In genomic region chr4:40526741-40527140, GRCh38 we compare ENCODE assay signal across 3 cellular contexts.
TF ChIP-seq lines count a peak whose summit lies in the region.

No MANE protein-coding gene starts in this region.

TF ChIP-seq in SK-N-SH, 30 proteins besides CTCF, POLR2A, EP300 and RAD21 (continues in another document):
- TF ChIP-seq NRF1 (IDR thresholded peaks at IDR 0.05; ENCODE audit: low read depth, low read length) (no peak), RFX5 (IDR thresholded peaks at IDR 0.05; ENCODE audit: low read length) (no peak), MXI1 (IDR thresholded peaks at IDR 0.05; ENCODE audit: low read depth, low read length) (no peak), USF2 (IDR thresholded peaks at IDR 0.05; ENCODE audit: borderline replicate concordance, low read depth, low read length) (no peak), NFIC (IDR thresholded peaks at IDR 0.05; ENCODE audit: borderline replicate concordance) (no peak), MEF2A (IDR thresholded peaks at IDR 0.05; ENCODE audit: borderline replicate concordance, low read depth) (no peak), YY1 (IDR thresholded peaks at IDR 0.05; ENCODE audit: low read depth) (no peak), FOSL2 (IDR thresholded peaks at IDR 0.05; ENCODE audit: borderline replicate concordance, low read depth) (no peak), GABPA (IDR thresholded peaks at IDR 0.05; ENCODE audit: low read depth) (no peak), TAF1 (IDR thresholded peaks at IDR 0.05; ENCODE audit: borderline replicate concordance, low read depth, low read length) (no peak), EZH2phosphoT487 (IDR thresholded peaks at IDR 0.05; ENCODE audit: borderline replicate concordance, low read depth) (no peak), JUND (IDR thresholded peaks at IDR 0.05) (no peak), RXRA (IDR thresholded peaks at IDR 0.05; ENCODE audit: borderline replicate concordance, low read depth) (no peak), TEAD4 (IDR thresholded peaks at IDR 0.05; ENCODE audit: borderline replicate concordance, insufficient read depth) (no peak), FOXJ3 (CRISPR knock-in tag; IDR thresholded peaks at IDR 0.05) (no peak), TCF12 (IDR thresholded peaks at IDR 0.05) (no peak)
- TF ChIP-seq, protein P1, sequence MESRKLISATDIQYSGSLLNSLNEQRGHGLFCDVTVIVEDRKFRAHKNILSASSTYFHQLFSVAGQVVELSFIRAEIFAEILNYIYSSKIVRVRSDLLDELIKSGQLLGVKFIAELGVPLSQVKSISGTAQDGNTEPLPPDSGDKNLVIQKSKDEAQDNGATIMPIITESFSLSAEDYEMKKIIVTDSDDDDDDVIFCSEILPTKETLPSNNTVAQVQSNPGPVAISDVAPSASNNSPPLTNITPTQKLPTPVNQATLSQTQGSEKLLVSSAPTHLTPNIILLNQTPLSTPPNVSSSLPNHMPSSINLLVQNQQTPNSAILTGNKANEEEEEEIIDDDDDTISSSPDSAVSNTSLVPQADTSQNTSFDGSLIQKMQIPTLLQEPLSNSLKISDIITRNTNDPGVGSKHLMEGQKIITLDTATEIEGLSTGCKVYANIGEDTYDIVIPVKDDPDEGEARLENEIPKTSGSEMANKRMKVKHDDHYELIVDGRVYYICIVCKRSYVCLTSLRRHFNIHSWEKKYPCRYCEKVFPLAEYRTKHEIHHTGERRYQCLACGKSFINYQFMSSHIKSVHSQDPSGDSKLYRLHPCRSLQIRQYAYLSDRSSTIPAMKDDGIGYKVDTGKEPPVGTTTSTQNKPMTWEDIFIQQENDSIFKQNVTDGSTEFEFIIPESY (IDR thresholded peaks at IDR 0.05; ENCODE audit: borderline replicate concordance, low read depth), result no peak
- TF ChIP-seq, protein P2, sequence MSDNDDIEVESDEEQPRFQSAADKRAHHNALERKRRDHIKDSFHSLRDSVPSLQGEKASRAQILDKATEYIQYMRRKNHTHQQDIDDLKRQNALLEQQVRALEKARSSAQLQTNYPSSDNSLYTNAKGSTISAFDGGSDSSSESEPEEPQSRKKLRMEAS (IDR thresholded peaks at IDR 0.05; ENCODE audit: low read depth), result no peak

TF ChIP-seq in SK-N-SH treated with all-trans-retinoic acid at 6 μM for 48 hours, 23 proteins besides CTCF, POLR2A, EP300 and RAD21:
- TF ChIP-seq ARNTL (CRISPR knock-in tag; IDR thresholded peaks at IDR 0.05; ENCODE audit: borderline replicate concordance, low read depth) (no peak), POU6F1 (CRISPR knock-in tag; IDR thresholded peaks at IDR 0.05; ENCODE audit: borderline replicate concordance, low read depth) (no peak), GLIS3 (CRISPR knock-in tag; IDR thresholded peaks at IDR 0.05) (no peak), ZNF565 (CRISPR knock-in tag; conservative IDR thresholded peaks at IDR 0.05; ENCODE audit: low read depth) (no peak), TOX (CRISPR knock-in tag; IDR thresholded peaks at IDR 0.05; ENCODE audit: borderline replicate concordance) (no peak), ZNF70 (CRISPR knock-in tag; IDR thresholded peaks at IDR 0.05) (no peak)
- TF ChIP-seq, protein P3, sequence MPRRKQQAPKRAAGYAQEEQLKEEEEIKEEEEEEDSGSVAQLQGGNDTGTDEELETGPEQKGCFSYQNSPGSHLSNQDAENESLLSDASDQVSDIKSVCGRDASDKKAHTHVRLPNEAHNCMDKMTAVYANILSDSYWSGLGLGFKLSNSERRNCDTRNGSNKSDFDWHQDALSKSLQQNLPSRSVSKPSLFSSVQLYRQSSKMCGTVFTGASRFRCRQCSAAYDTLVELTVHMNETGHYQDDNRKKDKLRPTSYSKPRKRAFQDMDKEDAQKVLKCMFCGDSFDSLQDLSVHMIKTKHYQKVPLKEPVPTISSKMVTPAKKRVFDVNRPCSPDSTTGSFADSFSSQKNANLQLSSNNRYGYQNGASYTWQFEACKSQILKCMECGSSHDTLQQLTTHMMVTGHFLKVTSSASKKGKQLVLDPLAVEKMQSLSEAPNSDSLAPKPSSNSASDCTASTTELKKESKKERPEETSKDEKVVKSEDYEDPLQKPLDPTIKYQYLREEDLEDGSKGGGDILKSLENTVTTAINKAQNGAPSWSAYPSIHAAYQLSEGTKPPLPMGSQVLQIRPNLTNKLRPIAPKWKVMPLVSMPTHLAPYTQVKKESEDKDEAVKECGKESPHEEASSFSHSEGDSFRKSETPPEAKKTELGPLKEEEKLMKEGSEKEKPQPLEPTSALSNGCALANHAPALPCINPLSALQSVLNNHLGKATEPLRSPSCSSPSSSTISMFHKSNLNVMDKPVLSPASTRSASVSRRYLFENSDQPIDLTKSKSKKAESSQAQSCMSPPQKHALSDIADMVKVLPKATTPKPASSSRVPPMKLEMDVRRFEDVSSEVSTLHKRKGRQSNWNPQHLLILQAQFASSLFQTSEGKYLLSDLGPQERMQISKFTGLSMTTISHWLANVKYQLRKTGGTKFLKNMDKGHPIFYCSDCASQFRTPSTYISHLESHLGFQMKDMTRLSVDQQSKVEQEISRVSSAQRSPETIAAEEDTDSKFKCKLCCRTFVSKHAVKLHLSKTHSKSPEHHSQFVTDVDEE (CRISPR knock-in tag; IDR thresholded peaks at IDR 0.05), result no peak

TF ChIP-seq in IMR-90, 13 proteins besides CTCF, POLR2A, EP300 and RAD21:
- TF ChIP-seq MAFK (IDR thresholded peaks at IDR 0.05; ENCODE audit: low read depth, low read length), result no peak
- TF ChIP-seq MXI1 (IDR thresholded peaks at IDR 0.05; ENCODE audit: borderline replicate concordance, low read depth, low read length), result no peak
- no peak for TF ChIP-seq CEBPB (IDR thresholded peaks at IDR 0.05; ENCODE audit: low read depth, low read length)
- TF ChIP-seq NFE2L2 (IDR thresholded peaks at IDR 0.05; ENCODE audit: low read depth, low read length), result no peak
- TF ChIP-seq CHD1 (IDR thresholded peaks at IDR 0.05; ENCODE audit: low read depth, low read length), result no peak
- TF ChIP-seq FOS (IDR thresholded peaks at IDR 0.05; ENCODE audit: low read depth, low read length), result no peak
- no peak for TF ChIP-seq SMC3 (IDR thresholded peaks at IDR 0.05; ENCODE audit: low read depth, low read length)
- no peak for TF ChIP-seq RCOR1 (IDR thresholded peaks at IDR 0.05; ENCODE audit: insufficient replicate concordance, low read length)
TF ChIP-seq in IMR-90: peak in this region for 0.
